8 cellular contexts compared by ENCODE assay signal in genomic region chr1:2525896-2526823, GRCh38. TPM values are rescaled to one million over a fixed set of nuclear protein-coding genes. Genes with fewer than 3 reads are reported as not detected.
DNase-seq lines count a peak whose midpoint lies in the region; ATAC-seq, FAIRE-seq and TF ChIP-seq lines count a peak whose summit lies in the region.

TSS of gene PANK4 (minus strand) at chr1:2526596. CDS start at chr1:2526587, 9 bp downstream.

- H3K27me3 Mint-ChIP-seq in WTC11 (ENCODE audit: low read depth), result peaks cover 44% of the 10 kb centered on the region

- no peak for TF ChIP-seq CTCF in A549 (IDR thresholded peaks at IDR 0.05)
- TF ChIP-seq CTCF in WTC11 (IDR thresholded peaks at IDR 0.05), result no peak
- TF ChIP-seq CTCF in bronchial epithelial cell (IDR thresholded peaks at IDR 0.05; ENCODE audit: insufficient read depth, low read length, severe bottlenecking), result peak; percentile 24
- peak in 6 of 11 experiments; percentile 16 to 52 (median 28) for TF ChIP-seq CTCF in spleen (IDR thresholded peaks at IDR 0.05 in 8 of 11, conservative IDR thresholded peaks at IDR 0.05 in 3 of 11)

- CTCF ChIA-PET in A549 (lab: Yijun Ruan, JAX), result interaction anchor here (0.6 to 2.7 kb wide), 6 partner anchors 9 to 111 kb away, joined by 3 to 6 read pairs (median 4); no protein-coding TSS in a partner anchor
- CTCF ChIA-PET in WTC11 (lab: Charles Lee), result interaction anchor here (0.6 to 4.4 kb wide), 26 partner anchors 9 to 965 kb away, joined by 3 to 61 read pairs (median 4); partner anchors contain the start of genes FAAP20, MORN1, PEX10 and RER1

- WGBS in A549 (ENCODE audit: missing lambda C conversion rate), result 6% methylated on average over 9 of the region's 109 CpGs
- 0 to 1% (median 1%) methylated on average over 32 to 109 of the region's 109 CpGs for WGBS in spleen, 5 donors

- no peaks in the 10 kb centered on the region for H3K9me3 Mint-ChIP-seq in WTC11

- intact Hi-C loops in spleen (cut with DNase I; ENCODE audit: low total_unique reads), result no loop called here

- peaks cover 34% of the 10 kb centered on the region for H3K4me1 ChIP-seq in A549
- peaks cover 43 to 91% (median 77%) of the 10 kb centered on the region in 6 donors for H3K4me1 ChIP-seq in spleen

- no peak for TF ChIP-seq EP300 in A549 (IDR thresholded peaks at IDR 0.05)

- H3K27ac Mint-ChIP-seq in WTC11, result peak within 1 kb of the TSS; percentile 92; the same call in 1 of the 2 replicates

- peak within 1 kb of the TSS; percentile 94 to 99 for H3K27ac ChIP-seq in A549
- H3K27ac ChIP-seq in spleen, result peak within 1 kb of the TSS; percentile 55 to 93 (median 83)

- FAIRE-seq in A549 (lab: Jason Lieb, UNC) (no peak), bronchial epithelial cell (lab: Jason Lieb, UNC) (no peak)

- POLR2A ChIA-PET in A549 (lab: Yijun Ruan, JAX) (interaction anchor here (0.5 to 1.9 kb wide), 4 partner anchors 20 to 1329 kb away, joined by 3 to 13 read pairs (median 4); no protein-coding TSS in a partner anchor), WTC11 (lab: Charles Lee) (interaction anchor here (0.9 to 1.4 kb wide), 4 partner anchors 16 to 135 kb away, joined by 3 to 6 read pairs (median 4); partner anchors contain the start of genes MORN1 and RER1)

- TF ChIP-seq RAD21 in A549 (conservative IDR thresholded peaks at IDR 0.05 in 1 of 2, IDR thresholded peaks at IDR 0.05 in 1 of 2), result no peak

- H3K4me3 Mint-ChIP-seq in WTC11, result peak within 1 kb of the TSS; percentile 83

- peak within 1 kb of the TSS; percentile 89 for H3K4me2 ChIP-seq in A549

- TF ChIP-seq POLR2A in A549 (IDR thresholded peaks at IDR 0.05; ENCODE audit: low read length), result peak; percentile 55
- TF ChIP-seq POLR2A in spleen (IDR thresholded peaks at IDR 0.05), result no peak

- H3K4me3 ChIP-seq in A549 (peak within 1 kb of the TSS; percentile 84), bronchial epithelial cell (ENCODE audit: low read depth, low read length) (peak within 1 kb of the TSS; percentile 69), spleen (peak within 1 kb of the TSS; percentile 75 to 99 (median 86))

- H3K4me1 Mint-ChIP-seq in WTC11, result peaks cover 28% of the 10 kb centered on the region

- ATAC-seq in A549 (peak; percentile 94 to 96), GM18519 (IDR thresholded peaks at IDR 0.05; ENCODE audit: low FRiP score, unreplicated experiment) (peak; percentile 70), HG03045 (IDR thresholded peaks at IDR 0.05; ENCODE audit: unreplicated experiment) (peak; percentile 82), WTC11 (peak; percentile 86)

- H3K9me3 ChIP-seq in A549 (no peaks in the 10 kb centered on the region), spleen (no peaks in the 10 kb centered on the region)

- DNase-seq in A549 (ENCODE audit: low read depth in 1 of 2, low spot score in 1 of 2) (peak; percentile 80 to 93), NCI-H2196 (lab: John Stamatoyannopoulos, UW; ENCODE audit: unreplicated experiment) (peak; percentile 95), WTC11 (ENCODE audit: low spot score) (peak; percentile 91), bronchial epithelial cell (ENCODE audit: low read depth) (peak; percentile 72), inferior parietal cortex (ENCODE audit: extremely low spot score) (peak; percentile 91), spleen (peak; percentile 98)

- H3K27me3 ChIP-seq in bronchial epithelial cell (ENCODE audit: control insufficient read depth, insufficient read depth, low read length) (no peaks in the 10 kb centered on the region), spleen (replicated peaks in 1 of 7) (peaks cover 0 to 42% (median 17%) of the 10 kb centered on the region in 7 donors)

- H3K36me3 ChIP-seq in bronchial epithelial cell (ENCODE audit: control insufficient read depth, insufficient read depth, low read length) (peaks cover 5% of the 10 kb centered on the region), spleen (peaks cover 0 to 15% (median 7%) of the 10 kb centered on the region in 6 donors)

- peaks cover 2% of the 10 kb centered on the region for H3K36me3 Mint-ChIP-seq in WTC11

TF ChIP-seq in A549, 52 proteins besides CTCF, POLR2A, EP300 and RAD21 (continues in another document):
- TF ChIP-seq USF2 (IDR thresholded peaks at IDR 0.05) (no peak), MAX (IDR thresholded peaks at IDR 0.05) (0 out of 2 replicates have a peak, but pooled peaks have one; percentile 21), HOXA7 (CRISPR knock-in tag; IDR thresholded peaks at IDR 0.05) (no peak), PHF8 (IDR thresholded peaks at IDR 0.05; ENCODE audit: borderline replicate concordance, low read depth) (no peak), KDM5A (IDR thresholded peaks at IDR 0.05) (peak; percentile 34; the same call in 1 of the 2 replicates), RCOR1 (IDR thresholded peaks at IDR 0.05; ENCODE audit: low read depth, low read length) (no peak), SMC3 (IDR thresholded peaks at IDR 0.05) (no peak), FOSL2 (IDR thresholded peaks at IDR 0.05) (no peak), FOSL2 (CRISPR knock-in tag; IDR thresholded peaks at IDR 0.05) (no peak), JUN (IDR thresholded peaks at IDR 0.05) (peak in 1 of 2 experiments; percentile 70; a peak in 4 of 5 replicates), HEYL (CRISPR knock-in tag; IDR thresholded peaks at IDR 0.05) (no peak), JUNB (IDR thresholded peaks at IDR 0.05) (no peak), E2F6 (IDR thresholded peaks at IDR 0.05; ENCODE audit: borderline replicate concordance, low read depth) (no peak)

TF ChIP-seq in WTC11, 78 proteins besides CTCF, POLR2A, EP300 and RAD21:
- TF ChIP-seq HMGA2 (CRISPR knock-in tag; IDR thresholded peaks at IDR 0.05) (no peak), PREB (CRISPR knock-in tag; IDR thresholded peaks at IDR 0.05; ENCODE audit: borderline replicate concordance) (no peak), ZNF138 (CRISPR knock-in tag; conservative IDR thresholded peaks at IDR 0.05) (no peak), MYBL2 (CRISPR knock-in tag; IDR thresholded peaks at IDR 0.05) (peak; percentile 39; the same call in 1 of the 2 replicates), EMX1 (CRISPR knock-in tag; IDR thresholded peaks at IDR 0.05) (0 out of 2 replicates have a peak, but pooled peaks have one; percentile 7)

RNA-seq across cellular contexts. Expression of gene PANK4, which starts in this region (rescaled TPM):
- polyA plus RNA-seq in A549 (2011; rRNA removed) (8.1 and 8.3 TPM in 2 replicates), A549 (2017; fragmentation: RNase III; extraction: RNeasy Plus Mini Kit Qiagen cat#74134 plus additional on column Dnase treatment) (13.4 to 16.1 TPM (median 13.8 TPM) in 3 replicates), spleen (10 to 100 TPM; 13.8 to 30.6 (median 14.0) TPM)
- 14.2 and 14.9 TPM in 2 replicates for polyA plus RNA-seq in A549 (2012; cell fraction: cytosol; rRNA removed)
- polyA plus RNA-seq in A549 (2012; cell fraction: nucleus; rRNA removed), result 61.3 and 73.3 TPM in 2 replicates
- 13.1 and 27.0 TPM in 2 replicates for polyA minus RNA-seq in A549 (2011; rRNA and poly(A)+ RNA removed)
- total RNA-seq in WTC11 (2021) (35.2 to 52.5 TPM (median 36.7 TPM) in 3 replicates), bronchial epithelial cell (29.2 and 29.3 TPM in 2 replicates), spleen (10 to 100 TPM; 34.9 to 49.5 (median 47.6) TPM)

Comparison
In these comparisons a context has a peak if more than half of its experiments do, and no peak if none do; other contexts are left out.
1. Peak in every context shown above with its lines: DNase-seq, ATAC-seq, H3K4me3 ChIP-seq and H3K27ac ChIP-seq.
2. CTCF ChIP-seq: peak in bronchial epithelial cell (single experiment) and spleen (6 of 11); none in A549 (single experiment) and WTC11 (single experiment).